In genomic region chr12:13362260-13362841, GRCh38 we compare ENCODE assay signal across 1 cellular context.
TF ChIP-seq lines count a peak whose summit lies in the region.

No MANE protein-coding gene starts in this region.

TF ChIP-seq in A549, 52 proteins besides CTCF, POLR2A, EP300 and RAD21 (continued from another document):
- TF ChIP-seq BCL3 (IDR thresholded peaks at IDR 0.05), result no peak
- 0 out of 2 replicates have a peak, but pooled peaks have one; percentile 35 for TF ChIP-seq FOXS1 (CRISPR knock-in tag; IDR thresholded peaks at IDR 0.05)
- TF ChIP-seq MAZ (IDR thresholded peaks at IDR 0.05; ENCODE audit: borderline replicate concordance, low read depth, low read length), result no peak
- TF ChIP-seq ZC3H11A (IDR thresholded peaks at IDR 0.05), result no peak
- no peak for TF ChIP-seq RCOR1 (IDR thresholded peaks at IDR 0.05; ENCODE audit: low read depth, low read length)
- TF ChIP-seq CBX8 (IDR thresholded peaks at IDR 0.05), result no peak
- no peak for TF ChIP-seq GATA3 (IDR thresholded peaks at IDR 0.05; ENCODE audit: borderline replicate concordance)
- TF ChIP-seq HES2 (IDR thresholded peaks at IDR 0.05), result no peak
- TF ChIP-seq TFCP2L1 (CRISPR knock-in tag; IDR thresholded peaks at IDR 0.05), result no peak
- TF ChIP-seq KDM1A (IDR thresholded peaks at IDR 0.05; ENCODE audit: low read depth), result no peak
- TF ChIP-seq HOXB5 (CRISPR knock-in tag; IDR thresholded peaks at IDR 0.05), result 0 out of 2 replicates have a peak, but pooled peaks have one; percentile 46
- TF ChIP-seq ZFP36 (IDR thresholded peaks at IDR 0.05; ENCODE audit: borderline replicate concordance, partially characterized antibody), result no peak
- no peak for TF ChIP-seq HOXA7 (CRISPR knock-in tag; IDR thresholded peaks at IDR 0.05)
- no peak for TF ChIP-seq HEYL (CRISPR knock-in tag; IDR thresholded peaks at IDR 0.05)
- no peak for TF ChIP-seq CEBPB (IDR thresholded peaks at IDR 0.05)
